20 cellular contexts compared by ENCODE assay signal in the genomic region with DNA sequence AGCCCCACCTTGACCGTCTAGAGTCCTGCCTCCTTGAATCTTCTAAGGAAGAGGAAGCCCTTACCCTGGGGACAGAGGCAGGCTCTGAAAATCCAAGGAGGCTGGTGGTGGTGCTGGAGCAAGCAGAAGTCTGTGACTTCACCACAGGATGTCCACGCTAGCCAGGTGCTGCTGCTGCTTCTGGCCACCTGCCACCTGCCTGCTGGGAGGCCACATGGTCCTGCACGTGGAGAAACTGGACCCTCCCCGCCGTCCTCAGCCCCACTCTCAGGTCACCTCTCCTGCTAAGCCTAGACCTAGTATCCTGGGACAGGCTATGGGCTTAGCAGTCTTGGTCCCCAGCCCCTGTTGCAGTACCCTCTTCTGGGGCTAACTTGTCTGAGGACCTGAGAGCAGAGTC. TPM values are rescaled to one million over a fixed set of nuclear protein-coding genes. Genes with fewer than 3 reads are reported as not detected.
DNase-seq lines count a peak whose midpoint lies in the region; ATAC-seq and TF ChIP-seq lines count a peak whose summit lies in the region.
"Had no signal": no experiment of that assay in that cellular context is flagged by ENCODE, and none has a peak within 500 bp of the region (broad histone marks: within the 10 kb centered on the region; RNA-seq: fewer than 3 reads in every experiment).

No MANE protein-coding gene starts in this region.

- CTCF ChIA-PET in activated CD4-positive, alpha-beta T cell treated with anti-CD3 and anti-CD28 coated beads, Interleukin-2, amount 10 ng/mL, durations not matched to agents 7 days and 5 days (lab: Charles Lee), result no interaction called here

- peaks cover 54% of the 10 kb centered on the region for H3K27me3 Mint-ChIP-seq in endodermal cell (ENCODE audit: insufficient read depth)
- no peaks in the 10 kb centered on the region for H3K27me3 Mint-ChIP-seq in activated CD4-positive, alpha-beta T cell treated with anti-CD3 and anti-CD28 coated beads, Interleukin-2, amount 10 ng/mL, durations not matched to agents 7 days and 5 days

- H3K4me3 Mint-ChIP-seq in endodermal cell, result no peak overlapping the region
- no peak overlapping the region for H3K4me3 Mint-ChIP-seq in activated CD4-positive, alpha-beta T cell treated with anti-CD3 and anti-CD28 coated beads, Interleukin-2, amount 10 ng/mL, durations not matched to agents 7 days and 5 days

- H3K27me3 ChIP-seq in endodermal cell (ENCODE audit: control insufficient read depth, insufficient read depth, low read length, poor library complexity, severe bottlenecking), result peaks cover 35% of the 10 kb centered on the region

- TF ChIP-seq CTCF in endodermal cell (conservative IDR thresholded peaks at IDR 0.05), result no peak

- H3K4me1 ChIP-seq in endodermal cell (ENCODE audit: control insufficient read depth, insufficient read depth, low read length), result peaks cover 9% of the 10 kb centered on the region

- no peak overlapping the region for H3K4me3 ChIP-seq in endodermal cell (ENCODE audit: low read length)

- no peak for ATAC-seq in HG02884 (IDR thresholded peaks at IDR 0.05; ENCODE audit: unreplicated experiment)

- no peaks in the 10 kb centered on the region for H3K36me3 ChIP-seq in endodermal cell (ENCODE audit: control insufficient read depth, insufficient read depth, low read length)

- no peaks in the 10 kb centered on the region for H3K36me3 Mint-ChIP-seq in endodermal cell (ENCODE audit: low read depth)
- H3K36me3 Mint-ChIP-seq in activated CD4-positive, alpha-beta T cell treated with anti-CD3 and anti-CD28 coated beads, Interleukin-2, amount 10 ng/mL, durations not matched to agents 7 days and 5 days (ENCODE audit: low read depth), result no peaks in the 10 kb centered on the region

- POLR2A ChIA-PET in activated CD4-positive, alpha-beta T cell treated with anti-CD3 and anti-CD28 coated beads, Interleukin-2, amount 10 ng/mL, durations not matched to agents 7 days and 5 days (lab: Charles Lee), result no interaction called here

- no peak overlapping the region for H3K9ac ChIP-seq in endodermal cell (ENCODE audit: extremely low read depth, low read length, poor library complexity, severe bottlenecking)
- H3K9ac ChIP-seq: KMS-11 had no signal

- DNase-seq in DMS 273 (lab: John Stamatoyannopoulos, UW; ENCODE audit: unreplicated experiment) (peak; percentile 30), DMS 273 treated with DMSO at 0.1 percent for 48 hours (lab: John Stamatoyannopoulos, UW) (no peak), G401 (ENCODE audit: low spot score) (peak; percentile 59), NCI-H345 (lab: John Stamatoyannopoulos, UW) (peak; percentile 48), endodermal cell (peak; percentile 58)
- no peak for DNase-seq in activated CD4-positive, alpha-beta T cell treated with anti-CD3 and anti-CD28 coated beads, Interleukin-2, amount 10 ng/mL, durations not matched to agents 7 days and 5 days
- DNase-seq in activated CD8-positive, alpha-beta memory T cell treated with anti-CD3 and anti-CD28 coated beads, Interleukin-2, amount 50 U/mL, for 48 hours, result no peak
- DNase-seq: AML-193, EL, MV-4-11, NCI-H446 treated with DMSO at 0.1 percent for 48 hours, NCI-H774, SIG-M5, T-helper 1 cell had no signal

- in situ Hi-C loops in G401 (cut with HindIII; ENCODE audit: low sequenced_read_pairs), result no loop called here

- H3K27ac Mint-ChIP-seq in endodermal cell, result no peak overlapping the region
- no peak overlapping the region for H3K27ac Mint-ChIP-seq in activated CD4-positive, alpha-beta T cell treated with anti-CD3 and anti-CD28 coated beads, Interleukin-2, amount 10 ng/mL, durations not matched to agents 7 days and 5 days

- H3K27ac ChIP-seq in endodermal cell (ENCODE audit: low read depth, low read length), result no peak overlapping the region
- H3K27ac ChIP-seq: 22Rv1, C4-2B, KMS-11 had no signal

- no peaks in the 10 kb centered on the region for H3K9me3 ChIP-seq in endodermal cell (ENCODE audit: control insufficient read depth, low read length)

- WGBS in endodermal cell (ENCODE audit: insufficient coverage in 1 of 2, insufficient read length in 1 of 2), 2 experiments, result 90 to 100% methylated on average over 1 to 5 of the region's 5 CpGs

- peaks cover 61% of the 10 kb centered on the region for H3K4me1 Mint-ChIP-seq in endodermal cell
- H3K4me1 Mint-ChIP-seq in activated CD4-positive, alpha-beta T cell treated with anti-CD3 and anti-CD28 coated beads, Interleukin-2, amount 10 ng/mL, durations not matched to agents 7 days and 5 days, result peaks cover 4% of the 10 kb centered on the region

- no peaks in the 10 kb centered on the region for H3K9me3 Mint-ChIP-seq in endodermal cell
- no peaks in the 10 kb centered on the region for H3K9me3 Mint-ChIP-seq in activated CD4-positive, alpha-beta T cell treated with anti-CD3 and anti-CD28 coated beads, Interleukin-2, amount 10 ng/mL, durations not matched to agents 7 days and 5 days

RNA-seq across cellular contexts. Expression of a gene that starts 15.8 kb away (rescaled TPM):
- not detected in 2 replicates for total RNA-seq in G401 (2014; rRNA removed; shearing (Covaris generic))
- under 1 TPM in 1 of 2 donors, not detected in 1; 1.00 TPM for total RNA-seq in endodermal cell
- 1.7 TPM for polyA plus RNA-seq in endodermal cell (2013, experiment 1 of 2)
- polyA plus RNA-seq in endodermal cell (2013, experiment 2 of 2), result 0.54 TPM
- not detected for total RNA-seq in activated CD4-positive, alpha-beta T cell treated with anti-CD3 and anti-CD28 coated beads, Interleukin-2, amount 10 ng/mL, durations not matched to agents 7 days and 5 days
- total RNA-seq: H4, RPMI7951 had no signal

RNA-seq across cellular contexts. Expression of a gene that starts 40.0 kb away (rescaled TPM):
- total RNA-seq in G401 (2014; rRNA removed; shearing (Covaris generic)), result 666 and 732 TPM in 2 replicates
- 100 to 1,000 TPM; 400 to 509 TPM for total RNA-seq in endodermal cell
- 340 TPM for polyA plus RNA-seq in endodermal cell (2013, experiment 1 of 2)
- 352 TPM for polyA plus RNA-seq in endodermal cell (2013, experiment 2 of 2)
- total RNA-seq in activated CD4-positive, alpha-beta T cell treated with anti-CD3 and anti-CD28 coated beads, Interleukin-2, amount 10 ng/mL, durations not matched to agents 7 days and 5 days, result 100 to 1,000 TPM; 122 to 126 TPM

RNA-seq across cellular contexts. Expression of a gene that starts 50.2 kb away (rescaled TPM):
- not detected in 2 replicates for total RNA-seq in G401 (2014; rRNA removed; shearing (Covaris generic))
- total RNA-seq in endodermal cell, result 10 to 100 TPM in 1 of 2 donors, 1 to 10 TPM in 1; 5.1 to 16.0 TPM
- 150 TPM for polyA plus RNA-seq in endodermal cell (2013, experiment 1 of 2)
- 129 TPM for polyA plus RNA-seq in endodermal cell (2013, experiment 2 of 2)
- not detected for total RNA-seq in activated CD4-positive, alpha-beta T cell treated with anti-CD3 and anti-CD28 coated beads, Interleukin-2, amount 10 ng/mL, durations not matched to agents 7 days and 5 days

Comparison
In these comparisons a context has a peak if more than half of its experiments do, and no peak if none do; other contexts are left out.
1. DNase-seq: peak in DMS 273 (single experiment), G401 (single experiment), NCI-H345 (single experiment) and endodermal cell (single experiment); none in DMS 273 treated with DMSO at 0.1 percent for 48 hours (single experiment), activated CD4-positive, alpha-beta T cell treated with anti-CD3 and anti-CD28 coated beads, Interleukin-2, amount 10 ng/mL, durations not matched to agents 7 days and 5 days (single experiment) and activated CD8-positive, alpha-beta memory T cell treated with anti-CD3 and anti-CD28 coated beads, Interleukin-2, amount 50 U/mL, for 48 hours (single experiment).